ENCODE assay signal across 9 cellular contexts in genomic region chr4:165398570-165398969, GRCh38. TPM values are rescaled to one million over a fixed set of nuclear protein-coding genes. Genes with fewer than 3 reads are reported as not detected.
A peak's percentile ranks its signal among the peaks of the same experiment; 100 is the strongest.
DNase-seq lines count a peak whose midpoint lies in the region; ATAC-seq, FAIRE-seq and TF ChIP-seq lines count a peak whose summit lies in the region.
"Had no signal": no experiment of that assay in that cellular context is flagged by ENCODE, and none has a peak within 500 bp of the region (broad histone marks: within the 10 kb centered on the region; RNA-seq: fewer than 3 reads in every experiment).

No MANE protein-coding gene starts in this region.

- WGBS in hepatocyte (ENCODE audit: low lambda C conversion rate, missing lambda C conversion rate): 23% methylated on average over 1 of the region's 1 CpG

- no peaks in the 10 kb centered on the region for H3K4me1 ChIP-seq in hepatocyte (ENCODE audit: insufficient read depth)

- no peak overlapping the region for H3K4me3 ChIP-seq in hepatocyte

- H3K27ac ChIP-seq in hepatocyte: no peak overlapping the region

- no peak for ATAC-seq in HG03039 (IDR thresholded peaks at IDR 0.05; ENCODE audit: unreplicated experiment)
- no peak for ATAC-seq in stimulated activated naive CD8-positive, alpha-beta T cell treated with anti-CD3 and anti-CD28 coated beads, Interleukin-15, amount 100 ng/mL, for 72 hours
- ATAC-seq: Panc1 had no signal

- no peaks in the 10 kb centered on the region for H3K9me3 Mint-ChIP-seq in stimulated activated naive CD8-positive, alpha-beta T cell treated with anti-CD3 and anti-CD28 coated beads, Interleukin-15, amount 100 ng/mL, for 72 hours

- H2AFZ ChIP-seq in hepatocyte: no peak overlapping the region

- H3K9me2 ChIP-seq in hepatocyte (replicated peaks; ENCODE audit: insufficient read depth): no peaks in the 10 kb centered on the region

- no peaks in the 10 kb centered on the region for H3K4me1 Mint-ChIP-seq in stimulated activated naive CD8-positive, alpha-beta T cell treated with anti-CD3 and anti-CD28 coated beads, Interleukin-15, amount 100 ng/mL, for 72 hours

- no peak overlapping the region for H3K27ac Mint-ChIP-seq in stimulated activated naive CD8-positive, alpha-beta T cell treated with anti-CD3 and anti-CD28 coated beads, Interleukin-15, amount 100 ng/mL, for 72 hours

- H3K36me3 ChIP-seq in hepatocyte (replicated peaks; ENCODE audit: insufficient read depth, low read depth): no peaks in the 10 kb centered on the region

- no peaks in the 10 kb centered on the region for H3K9me3 ChIP-seq in hepatocyte (ENCODE audit: low read depth)

- DNase-seq in DMS53 (lab: John Stamatoyannopoulos, UW): peak; percentile 96
- peak; percentile 27 for DNase-seq in HTR-8/SVneo (ENCODE audit: insufficient read length, low spot score)
- DNase-seq in RKO (ENCODE audit: low spot score): peak; percentile 39
- DNase-seq in hepatocyte (ENCODE audit: low spot score): peak; percentile 27
- no peak for DNase-seq in foreskin melanocyte
- DNase-seq in stimulated activated naive CD8-positive, alpha-beta T cell treated with anti-CD3 and anti-CD28 coated beads, Interleukin-15, amount 100 ng/mL, for 72 hours: no peak
- DNase-seq in stimulated activated CD4-positive, alpha-beta T cell treated with anti-CD3 and anti-CD28 coated beads, Interleukin-2, amount 100 ng/mL, for 24 hours: no peak

- FAIRE-seq in HTR-8/SVneo (lab: Jason Lieb, UNC): no peak

- H3K27me3 ChIP-seq in hepatocyte: no peaks in the 10 kb centered on the region

- no peak overlapping the region for H3K4me3 Mint-ChIP-seq in stimulated activated naive CD8-positive, alpha-beta T cell treated with anti-CD3 and anti-CD28 coated beads, Interleukin-15, amount 100 ng/mL, for 72 hours

- no peak for TF ChIP-seq CTCF in hepatocyte (IDR thresholded peaks at IDR 0.05; ENCODE audit: poor library complexity)

- H4K20me1 ChIP-seq in hepatocyte (ENCODE audit: insufficient read depth, poor library complexity, severe bottlenecking): no peaks in the 10 kb centered on the region

- no peak overlapping the region for H3K4me2 ChIP-seq in hepatocyte

- H3K27me3 Mint-ChIP-seq in stimulated activated naive CD8-positive, alpha-beta T cell treated with anti-CD3 and anti-CD28 coated beads, Interleukin-15, amount 100 ng/mL, for 72 hours: no peaks in the 10 kb centered on the region

- H3K79me2 ChIP-seq in hepatocyte: no peaks in the 10 kb centered on the region

RNA-seq across cellular contexts. Expression of gene CPE, which starts 19.8 kb away (rescaled TPM):
- 85.2 and 106 TPM in 2 replicates for total RNA-seq in hepatocyte
- 60.9 and 66.4 TPM in 2 replicates for polyA plus RNA-seq in hepatocyte

Comparison
In these comparisons a context has a peak if more than half of its experiments do, and no peak if none do; other contexts are left out.
1. DNase-seq: peak in DMS53 (single experiment), HTR-8/SVneo (single experiment), RKO (single experiment) and hepatocyte (single experiment); none in foreskin melanocyte (single experiment), stimulated activated naive CD8-positive, alpha-beta T cell treated with anti-CD3 and anti-CD28 coated beads, Interleukin-15, amount 100 ng/mL, for 72 hours (0 of 2) and stimulated activated CD4-positive, alpha-beta T cell treated with anti-CD3 and anti-CD28 coated beads, Interleukin-2, amount 100 ng/mL, for 24 hours (0 of 2).